In genomic region chr12:46610754-46611153, GRCh38 we compare ENCODE assay signal across 25 cellular contexts.
"Had no signal": no experiment of that assay in that cellular context is flagged by ENCODE, and none has a peak within 500 bp of the region (broad histone marks: within the 10 kb centered on the region; RNA-seq: fewer than 3 reads in every experiment).

No MANE protein-coding gene starts in this region.

- H3K27ac Mint-ChIP-seq: endodermal cell; nephron; neural progenitor cell; progenitor cell of endocrine pancreas; stimulated activated naive B cell treated with anti-CD40 and anti-IgM and Interleukin-4, amounts not matched to agents 10 μg/mL and 1 μg/mL and 100 μg/mL, for 72 hours; stimulated activated naive CD8-positive, alpha-beta T cell treated with anti-CD3 and anti-CD28 coated beads, Interleukin-15, Interleukin-2, amounts not matched to agents 100 ng/mL and 50 ng/mL, for 24 hours had no signal

- H3K27ac ChIP-seq: dorsolateral prefrontal cortex, epithelial cell of prostate, heart right ventricle, lower lobe of right lung, neural progenitor cell, parathyroid adenoma, right lobe of liver, tibial nerve, upper lobe of left lung had no signal

- H3K36me3 Mint-ChIP-seq: neural progenitor cell had no signal

- H3K27me3 Mint-ChIP-seq: progenitor cell of endocrine pancreas; stimulated activated naive B cell treated with anti-CD40 and anti-IgM and Interleukin-4, amounts not matched to agents 10 μg/mL and 1 μg/mL and 100 μg/mL, for 72 hours; stimulated activated naive CD8-positive, alpha-beta T cell treated with anti-CD3 and anti-CD28 coated beads, Interleukin-15, Interleukin-2, amounts not matched to agents 100 ng/mL and 50 ng/mL, for 24 hours had no signal

- H3K27me3 ChIP-seq: dorsolateral prefrontal cortex, heart right ventricle, neural progenitor cell, right lobe of liver, tibial nerve, upper lobe of left lung, uterus had no signal

- H3K4me3 Mint-ChIP-seq: endodermal cell; nephron; neural progenitor cell; stimulated activated naive B cell treated with anti-CD40 and anti-IgM and Interleukin-4, amounts not matched to agents 10 μg/mL and 1 μg/mL and 100 μg/mL, for 72 hours; stimulated activated naive CD8-positive, alpha-beta T cell treated with anti-CD3 and anti-CD28 coated beads, Interleukin-15, Interleukin-2, amounts not matched to agents 100 ng/mL and 50 ng/mL, for 24 hours had no signal

- H3K9ac ChIP-seq: neural progenitor cell, parathyroid adenoma had no signal

- H3K4me1 Mint-ChIP-seq: neural progenitor cell had no signal

- H2AFZ ChIP-seq: neural progenitor cell, parathyroid adenoma had no signal

- H3K36me3 ChIP-seq: heart right ventricle, lower lobe of right lung, neural progenitor cell, right lobe of liver, thoracic aorta, tibial nerve, upper lobe of left lung, uterus had no signal

- H3K9me3 ChIP-seq: lower lobe of right lung, right lobe of liver, thoracic aorta, uterus had no signal

- H3K4me3 ChIP-seq: dorsolateral prefrontal cortex, heart right ventricle, lower lobe of right lung, neural progenitor cell, right lobe of liver, thoracic aorta, tibial nerve, upper lobe of left lung, uterus had no signal

- H3K4me2 ChIP-seq: neural progenitor cell had no signal

- H3K79me2 ChIP-seq: parathyroid adenoma had no signal

- ATAC-seq: esophagus mucosa; heart right ventricle; left ventricle myocardium superior; lower lobe of right lung; stimulated activated naive B cell treated with anti-CD40 and anti-IgM and Interleukin-4, amounts not matched to agents 10 μg/mL and 1 μg/mL and 100 μg/mL, for 72 hours had no signal

- DNase-seq: dorsolateral prefrontal cortex; effector CD4-positive, alpha-beta T cell; endodermal cell; foreskin melanocyte; glutamatergic neuron; heart right ventricle; hippocampal formation; left ventricle myocardium superior; lower lobe of right lung; right lobe of liver; small intestine; stimulated activated CD4-positive, alpha-beta T cell treated with anti-CD3 and anti-CD28 coated beads, Interleukin-15, amount 100 ng/mL, for 24 hours; stimulated activated CD4-positive, alpha-beta T cell treated with anti-CD3 and anti-CD28 coated beads, Interleukin-2, amount 100 ng/mL, for 48 hours; stimulated activated naive B cell treated with anti-CD40 and anti-IgM and Interleukin-4, amounts not matched to agents 10 μg/mL and 1 μg/mL and 100 μg/mL, for 72 hours; upper lobe of left lung; uterus had no signal

- H3K4me1 ChIP-seq: lower lobe of right lung, neural progenitor cell had no signal

- H3K9me3 Mint-ChIP-seq: neural progenitor cell; stimulated activated naive CD8-positive, alpha-beta T cell treated with anti-CD3 and anti-CD28 coated beads, Interleukin-15, Interleukin-2, amounts not matched to agents 100 ng/mL and 50 ng/mL, for 24 hours had no signal
